ENCODE assay signal across 7 cellular contexts in genomic region chr1:58785424-58786058, GRCh38. TPM values are rescaled to one million over a fixed set of nuclear protein-coding genes. Genes with fewer than 3 reads are reported as not detected.
DNase-seq lines count a peak whose midpoint lies in the region; ATAC-seq and TF ChIP-seq lines count a peak whose summit lies in the region.

No MANE protein-coding gene starts in this region.

- no peaks in the 10 kb centered on the region for H3K4me1 ChIP-seq in HAP-1

- no peaks in the 10 kb centered on the region for H3K27me3 ChIP-seq in HAP-1 (ENCODE audit: low read depth)

- no peaks in the 10 kb centered on the region for H3K36me3 ChIP-seq in HAP-1 (replicated peaks)

- H3K27ac Mint-ChIP-seq in glutamatergic neuron (ENCODE audit: unreplicated experiment): no peak overlapping the region
- H3K27ac Mint-ChIP-seq in osteocyte (ENCODE audit: unreplicated experiment): peak overlapping the region; percentile 98

- no peak for ATAC-seq in GM19395 (IDR thresholded peaks at IDR 0.05; ENCODE audit: unreplicated experiment)

- in situ Hi-C loops in HAP-1 (cut with MboI; ENCODE audit: low sequenced_read_pairs): no loop called here

- peak overlapping the region; percentile 82 for H3K4me3 ChIP-seq in HAP-1

- peaks cover 11% of the 10 kb centered on the region for H3K36me3 Mint-ChIP-seq in glutamatergic neuron (ENCODE audit: unreplicated experiment)
- H3K36me3 Mint-ChIP-seq in osteocyte (ENCODE audit: unreplicated experiment): peaks cover 18% of the 10 kb centered on the region

- TF ChIP-seq CTCF in glutamatergic neuron (IDR thresholded peaks at IDR 0.05; ENCODE audit: partially characterized antibody, unreplicated experiment): no peak
- TF ChIP-seq CTCF in osteocyte (IDR thresholded peaks at IDR 0.05): no peak

- H3K4me3 Mint-ChIP-seq in glutamatergic neuron (ENCODE audit: unreplicated experiment) (peak overlapping the region; percentile 89), osteocyte (ENCODE audit: unreplicated experiment) (peak overlapping the region; percentile 89)

- no peaks in the 10 kb centered on the region for H3K9me3 ChIP-seq in HAP-1

- H3K27me3 Mint-ChIP-seq in glutamatergic neuron (ENCODE audit: unreplicated experiment) (peaks cover 14% of the 10 kb centered on the region), osteocyte (ENCODE audit: unreplicated experiment) (no peaks in the 10 kb centered on the region)

- DNase-seq in HAP-1 (ENCODE audit: low spot score in 2 of 2): no peak
- DNase-seq in NCI-H774 (lab: John Stamatoyannopoulos, UW): peak; percentile 82
- peak; percentile 30 for DNase-seq in activated gamma-delta T cell treated with Interleukin-2 at 50 U/mL for 16 hours
- no peak for DNase-seq in glutamatergic neuron
- DNase-seq in osteocyte (ENCODE audit: extremely low spot score, unreplicated experiment): no peak
- DNase-seq in GM19238 (ENCODE audit: insufficient read length, low spot score): no peak

- H3K4me1 Mint-ChIP-seq in glutamatergic neuron (ENCODE audit: low read depth, unreplicated experiment): peaks cover 1% of the 10 kb centered on the region
- H3K4me1 Mint-ChIP-seq in osteocyte (ENCODE audit: unreplicated experiment): peaks cover 39% of the 10 kb centered on the region

- H3K9me3 Mint-ChIP-seq in glutamatergic neuron (ENCODE audit: unreplicated experiment): peaks cover 21% of the 10 kb centered on the region
- peaks cover 6% of the 10 kb centered on the region for H3K9me3 Mint-ChIP-seq in osteocyte (ENCODE audit: unreplicated experiment)

RNA-seq across cellular contexts. Expression of gene JUN, which starts 1.7 kb away (rescaled TPM):
- total RNA-seq in glutamatergic neuron (ENCODE audit: unreplicated experiment): 83.1 TPM
- total RNA-seq in osteocyte: 115 and 134 TPM in 2 replicates

Comparison
In these comparisons a context has a peak if more than half of its experiments do, and no peak if none do; other contexts are left out.
1. DNase-seq: peak in NCI-H774 (single experiment) and activated gamma-delta T cell treated with Interleukin-2 at 50 U/mL for 16 hours (single experiment); none in HAP-1 (0 of 2), glutamatergic neuron (single experiment), osteocyte (single experiment) and GM19238 (single experiment).